In genomic region chr3:8298021-8298954, GRCh38 we compare ENCODE assay signal across 22 cellular contexts.
"Had no signal": no experiment of that assay in that cellular context is flagged by ENCODE, and none has a peak within 500 bp of the region (broad histone marks: within the 10 kb centered on the region; RNA-seq: fewer than 3 reads in every experiment).

No MANE protein-coding gene starts in this region.

- H3K9me3 ChIP-seq: lower lobe of right lung, right lobe of liver, thyroid gland, upper lobe of right lung had no signal

- H3K4me1 ChIP-seq: foreskin keratinocyte, lower lobe of right lung, neural progenitor cell, right lobe of liver, thyroid gland, upper lobe of right lung had no signal

- H3K4me3 ChIP-seq: lower lobe of right lung, neural progenitor cell, right lobe of liver, skin epidermis, thyroid gland, upper lobe of right lung had no signal

- DNase-seq: activated CD4-positive, alpha-beta T cell treated with anti-CD3 and anti-CD28 coated beads for 1 hour; activated CD4-positive, alpha-beta T cell treated with anti-CD3 and anti-CD28 coated beads, Interleukin-2, amount 50 U/mL, for 4 hours; activated CD8-positive, alpha-beta memory T cell treated with anti-CD3 and anti-CD28 coated beads for 24 hours; activated CD8-positive, alpha-beta memory T cell treated with anti-CD3 and anti-CD28 coated beads, Interleukin-2, amount 50 U/mL, for 4 hours; activated naive CD4-positive, alpha-beta T cell treated with Interleukin-2 at 50 U/mL for 16 hours; activated naive CD8-positive, alpha-beta T cell treated with anti-CD3 and anti-CD28 coated beads for 36 hours; activated T-cell treated with anti-CD3 and anti-CD28 coated beads, Interleukin-2, amount 50 U/mL, for 48 hours; amniotic stem cell; cortex of kidney; foreskin keratinocyte; kidney; lower lobe of right lung; naive thymus-derived CD8-positive, alpha-beta T cell; posterior cingulate gyrus; right lobe of liver; stimulated activated CD4-positive, alpha-beta T cell treated with anti-CD3 and anti-CD28 coated beads, Interleukin-1b, Interleukin-23, amount 100 ng/mL, for 48 hours; substantia nigra; thyroid gland; upper lobe of right lung had no signal

- H3K36me3 ChIP-seq: lower lobe of right lung, neural progenitor cell, right lobe of liver, thyroid gland, upper lobe of right lung had no signal

- H3K9ac ChIP-seq: neural progenitor cell had no signal

- ATAC-seq: foreskin keratinocyte; left lobe of liver; lower lobe of right lung; naive thymus-derived CD8-positive, alpha-beta T cell; right lobe of liver; upper lobe of right lung had no signal

- H3K27ac ChIP-seq: foreskin keratinocyte, lower lobe of right lung, neural progenitor cell, right lobe of liver, skin epidermis, thyroid gland, upper lobe of right lung had no signal

- H3K4me2 ChIP-seq: neural progenitor cell had no signal

- H3K27me3 ChIP-seq: foreskin keratinocyte, neural progenitor cell, right lobe of liver, thyroid gland, upper lobe of right lung had no signal
